ENCODE assay signal across 11 cellular contexts in the genomic region with DNA sequence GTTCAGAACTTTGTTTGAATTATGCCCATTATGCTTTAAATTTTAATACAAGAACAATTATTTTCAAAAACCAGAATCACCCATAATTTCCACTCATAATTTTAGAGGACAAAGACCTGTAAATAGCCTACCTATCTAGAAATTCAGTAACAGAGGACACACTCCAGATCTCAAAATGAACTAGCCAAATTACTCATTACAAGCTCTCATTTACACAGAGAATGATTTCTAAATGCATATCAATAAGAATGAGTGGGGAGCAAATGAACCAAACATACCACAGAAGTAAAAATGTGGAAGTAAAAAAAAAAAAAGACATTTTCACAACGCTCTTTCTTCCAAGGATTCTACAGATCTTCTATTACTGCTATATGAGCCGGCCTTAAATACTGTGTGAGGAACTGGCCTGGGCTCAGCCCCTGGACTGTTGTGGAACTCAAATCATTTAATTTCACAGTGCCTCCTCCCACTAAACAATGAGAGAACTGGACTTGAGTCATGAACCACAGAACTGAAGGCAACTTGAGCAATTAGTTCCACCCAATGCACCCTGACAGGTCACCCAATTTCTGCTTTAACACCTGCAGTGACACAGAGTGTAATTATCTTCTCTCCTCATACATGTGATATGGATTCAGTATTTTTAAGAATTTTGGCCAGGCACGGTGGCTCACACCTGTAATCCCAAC. TPM values are rescaled to one million over a fixed set of nuclear protein-coding genes. Genes with fewer than 3 reads are reported as not detected.
A peak's percentile ranks its signal among the peaks of the same experiment; 100 is the strongest.
DNase-seq lines count a peak whose midpoint lies in the region; ATAC-seq, FAIRE-seq and TF ChIP-seq lines count a peak whose summit lies in the region.
"Had no signal": no experiment of that assay in that cellular context is flagged by ENCODE, and none has a peak within 500 bp of the region (broad histone marks: within the 10 kb centered on the region; RNA-seq: fewer than 3 reads in every experiment).

No MANE protein-coding gene starts in this region.

- H3K79me2 ChIP-seq in HepG2 (ENCODE audit: insufficient read depth, low read length): peaks cover 84% of the 10 kb centered on the region

- H3K4me2 ChIP-seq in HepG2 (ENCODE audit: low read depth, low read length): no peak overlapping the region

- no peak overlapping the region for H2AFZ ChIP-seq in HepG2 (ENCODE audit: low read length)

- CTCF ChIA-PET in HepG2 (lab: Yijun Ruan, JAX; ENCODE audit: low intra/inter-chr PET ratio, low total read pairs): no interaction called here
- CTCF ChIA-PET in RWPE1 (lab: Yijun Ruan, JAX): no interaction called here

- ATAC-seq in right lobe of liver: peak; percentile 28 to 48 (median 42)
- ATAC-seq in HepG2: no peak
- ATAC-seq in HG02610 (IDR thresholded peaks at IDR 0.05; ENCODE audit: unreplicated experiment): no peak
- no peak for ATAC-seq in HG03378 (IDR thresholded peaks at IDR 0.05; ENCODE audit: unreplicated experiment)

- no peak for TF ChIP-seq POLR2A in right lobe of liver (IDR thresholded peaks at IDR 0.05)
- TF ChIP-seq POLR2A in HepG2 (IDR thresholded peaks at IDR 0.05; ENCODE audit: insufficient read depth in 1 of 2, low read depth in 2 of 2, low read length in 2 of 2): no peak
- no peak for TF ChIP-seq POLR2A in suprapubic skin (IDR thresholded peaks at IDR 0.05)

- no peak for TF ChIP-seq EP300 in HepG2 (IDR thresholded peaks at IDR 0.05; ENCODE audit: low read depth in 2 of 2, low read length in 2 of 2)
- TF ChIP-seq EP300 in HepG2 (CRISPR knock-in tag; IDR thresholded peaks at IDR 0.05; ENCODE audit: borderline replicate concordance): no peak
- TF ChIP-seq EP300 in suprapubic skin (IDR thresholded peaks at IDR 0.05): no peak

- intact Hi-C loops in right lobe of liver (cut with DNase I) (no loop called here), HepG2 (cut with micrococcal nuclease; ENCODE audit: unreplicated experiment) (no loop called here)

- H3K4me1 ChIP-seq in right lobe of liver (peaks cover 0 to 3% (median 0%) of the 10 kb centered on the region in 4 donors), HepG2 (ENCODE audit: insufficient read depth, low read length) (peaks cover 48% of the 10 kb centered on the region), suprapubic skin (peaks cover 30% of the 10 kb centered on the region)

- in situ Hi-C loops in HepG2 (cut with HindIII; ENCODE audit: extremely low pct_ligation_motif_present, low pct_unique_long_range_greater_than_20kb): no loop called here

- H3K9me3 ChIP-seq in right lobe of liver (no peaks in the 10 kb centered on the region), HepG2 (ENCODE audit: low read length) (no peaks in the 10 kb centered on the region), suprapubic skin (no peaks in the 10 kb centered on the region)

- H4K20me1 ChIP-seq in HepG2 (ENCODE audit: insufficient read depth, low read length): peaks cover 4% of the 10 kb centered on the region; the same call in 1 of the 2 replicates

- DNase-seq in right lobe of liver (no peak), HepG2 (ENCODE audit: low spot score) (no peak), RWPE1 (ENCODE audit: low spot score) (no peak), fibroblast of gingiva (ENCODE audit: low read depth) (peak; percentile 9), suprapubic skin (ENCODE audit: low spot score in 2 of 2) (no peak), NCI-H1694 treated with DMSO at 0.1 percent for 48 hours (lab: John Stamatoyannopoulos, UW) (no peak)
- DNase-seq: Calu3; central memory CD4-positive, alpha-beta T cell had no signal

- POLR2A ChIA-PET in HepG2 (lab: Yijun Ruan, JAX) (interaction anchor here (1.9 kb wide), 1 partner anchor 8 kb away, joined by 7 read pairs; a partner anchor contains a TSS), RWPE1 (lab: Yijun Ruan, JAX; ENCODE audit: low non-redundant PET) (no interaction called here)

- H3K4me3 ChIP-seq in right lobe of liver (no peak overlapping the region), HepG2 (replicated peaks in 1 of 3; ENCODE audit: insufficient read depth in 1 of 3, low read depth in 2 of 3, low read length in 3 of 3) (no peak overlapping the region), suprapubic skin (no peak overlapping the region)

- TF ChIP-seq CTCF in right lobe of liver (IDR thresholded peaks at IDR 0.05) (no peak), HepG2 (CRISPR knock-in tag; IDR thresholded peaks at IDR 0.05) (no peak), RWPE1 (conservative IDR thresholded peaks at IDR 0.05; ENCODE audit: low read depth) (no peak), suprapubic skin (IDR thresholded peaks at IDR 0.05) (no peak)

- H3K36me3 ChIP-seq in right lobe of liver: no peaks in the 10 kb centered on the region
- H3K36me3 ChIP-seq in HepG2 (replicated peaks in 1 of 2; ENCODE audit: control insufficient read depth in 1 of 2, insufficient read depth in 2 of 2, low read length in 2 of 2): no peaks in the 10 kb centered on the region
- H3K36me3 ChIP-seq in suprapubic skin: no peaks in the 10 kb centered on the region

- 77% methylated on average over 3 of the region's 3 CpGs for WGBS in right lobe of liver (ENCODE audit: insufficient coverage, low coverage, low lambda C conversion rate, missing lambda C conversion rate)
- 96% methylated on average over 3 of the region's 3 CpGs for WGBS in HepG2 (ENCODE audit: low lambda C conversion rate)
- 82% methylated on average over 3 of the region's 3 CpGs for WGBS in suprapubic skin

- H3K27me3 ChIP-seq in right lobe of liver: no peaks in the 10 kb centered on the region
- no peaks in the 10 kb centered on the region for H3K27me3 ChIP-seq in HepG2 (ENCODE audit: control insufficient read depth in 1 of 2, insufficient read depth in 2 of 2, low read length in 2 of 2)
- no peaks in the 10 kb centered on the region for H3K27me3 ChIP-seq in suprapubic skin

- no peak overlapping the region for H3K9ac ChIP-seq in HepG2 (ENCODE audit: insufficient read depth, low read depth, low read length)

- no peak for TF ChIP-seq RAD21 in HepG2 (CRISPR knock-in tag; IDR thresholded peaks at IDR 0.05)

- no peak for FAIRE-seq in HepG2 (lab: Jason Lieb, UNC)
- FAIRE-seq: TTC549 had no signal

- no TSS peak for BruUV-seq in HepG2 (replicated peaks; lab: Mats Ljungman, UMichigan)

- H3K27ac ChIP-seq in right lobe of liver: no peak overlapping the region
- H3K27ac ChIP-seq in HepG2 (ENCODE audit: extremely low read length, insufficient read depth, low read length): no peak overlapping the region
- peak overlapping the region; percentile 77 for H3K27ac ChIP-seq in RWPE1
- peak overlapping the region; percentile 18 for H3K27ac ChIP-seq in suprapubic skin

RNA-seq across cellular contexts. Expression of a gene that starts 8.0 kb away (rescaled TPM):
- 10 to 100 TPM in 5 of 6 experiments, 1 to 10 TPM in 1; 9.3 to 20.6 (median 16.3) TPM for total RNA-seq in right lobe of liver
- total RNA-seq in HepG2 (2016; rRNA removed; fragmentation: Illumina TruSeq; extraction: Trizol): 8.2 and 9.9 TPM in 2 replicates
- 10.0 and 14.3 TPM in 2 replicates for total RNA-seq in HepG2 (2016; cell fraction: cytosol; rRNA removed; fragmentation: Illumina TruSeq; extraction: Trizol; ENCODE audit: low read depth)
- total RNA-seq in HepG2 (2016; cell fraction: insoluble cytoplasmic fraction; rRNA removed; fragmentation: Illumina TruSeq; extraction: Trizol): 5.1 and 7.9 TPM in 2 replicates
- 4.8 and 7.5 TPM in 2 replicates for total RNA-seq in HepG2 (2016; cell fraction: membrane; rRNA removed; fragmentation: Illumina TruSeq; extraction: Trizol)
- total RNA-seq in HepG2 (2016; cell fraction: nucleus; rRNA removed; fragmentation: Illumina TruSeq; extraction: Trizol): 11.0 and 11.8 TPM in 2 replicates
- 2.4 TPM in 2 replicates for polyA plus RNA-seq in HepG2 (2011; rRNA removed)
- 2.0 and 2.1 TPM in 2 replicates for polyA plus RNA-seq in HepG2 (2011; cell fraction: cytosol; rRNA removed)
- 12.6 and 14.1 TPM in 2 replicates for polyA plus RNA-seq in HepG2 (2011; cell fraction: nucleus; rRNA removed)
- 5.7 and 10.2 TPM in 2 replicates for polyA plus RNA-seq in HepG2 (2012)
- 0.74 and 0.75 TPM in 2 replicates for polyA plus RNA-seq in HepG2 (2016; cell fraction: cytosol; fragmentation: Illumina TruSeq; extraction: Trizol; ENCODE audit: low read depth)
- polyA plus RNA-seq in HepG2 (2016; cell fraction: insoluble cytoplasmic fraction; fragmentation: Illumina TruSeq; extraction: Trizol; ENCODE audit: low read depth): 5.4 and 8.3 TPM in 2 replicates
- polyA plus RNA-seq in HepG2 (2016; cell fraction: membrane; fragmentation: Illumina TruSeq; extraction: Trizol; ENCODE audit: low read depth): 1.4 and 1.8 TPM in 2 replicates
- 13.8 and 15.2 TPM in 2 replicates for polyA plus RNA-seq in HepG2 (2016; cell fraction: nucleus; fragmentation: Illumina TruSeq; extraction: Trizol; ENCODE audit: insufficient read depth, low read depth)
- 19.1 and 29.6 TPM in 2 replicates for polyA minus RNA-seq in HepG2 (2011; rRNA and poly(A)+ RNA removed; ENCODE audit: low replicate concordance)
- 12.1 and 18.0 TPM in 2 replicates for polyA minus RNA-seq in HepG2 (2011; cell fraction: cytosol; rRNA and poly(A)+ RNA removed)
- polyA minus RNA-seq in HepG2 (2011; cell fraction: nucleus; rRNA and poly(A)+ RNA removed): 24.1 and 32.1 TPM in 2 replicates
- 100 to 1,000 TPM in 1 of 4 donors, 10 to 100 TPM in 3; 81.6 to 109 (median 94.5) TPM for total RNA-seq in suprapubic skin

RNA-seq across cellular contexts. Expression of a gene that starts 50.8 kb away (rescaled TPM):
- total RNA-seq in right lobe of liver (1 to 10 TPM; 1.1 to 3.7 (median 1.9) TPM), HepG2 (2016; rRNA removed; fragmentation: Illumina TruSeq; extraction: Trizol) (0.28 and 0.40 TPM in 2 replicates), suprapubic skin (1 to 10 TPM in 1 of 4 donors, under 1 TPM in 2, not detected in 1; 0.64 to 2.1 (median 0.81) TPM)
- 0.09 and 0.20 TPM in 2 replicates for total RNA-seq in HepG2 (2016; cell fraction: cytosol; rRNA removed; fragmentation: Illumina TruSeq; extraction: Trizol; ENCODE audit: low read depth)
- total RNA-seq in HepG2 (2016; cell fraction: insoluble cytoplasmic fraction; rRNA removed; fragmentation: Illumina TruSeq; extraction: Trizol): 0.25 and 0.35 TPM in 2 replicates
- total RNA-seq in HepG2 (2016; cell fraction: membrane; rRNA removed; fragmentation: Illumina TruSeq; extraction: Trizol): 0.31 and 0.41 TPM in 2 replicates
- total RNA-seq in HepG2 (2016; cell fraction: nucleus; rRNA removed; fragmentation: Illumina TruSeq; extraction: Trizol): 0.28 and 0.34 TPM in 2 replicates
- 0.42 and 0.83 TPM in 2 replicates for polyA plus RNA-seq in HepG2 (2011; rRNA removed)
- polyA plus RNA-seq in HepG2 (2011; cell fraction: cytosol; rRNA removed): 0.38 and 0.42 TPM in 2 replicates
- polyA plus RNA-seq in HepG2 (2011; cell fraction: nucleus; rRNA removed): 0.08 and 0.24 TPM in 2 replicates
- 0.21 and 0.59 TPM in 2 replicates for polyA plus RNA-seq in HepG2 (2012)
- polyA plus RNA-seq in HepG2 (2016; cell fraction: cytosol; fragmentation: Illumina TruSeq; extraction: Trizol; ENCODE audit: low read depth): 0.16 and 0.25 TPM in 2 replicates
- 0.35 and 0.46 TPM in 2 replicates for polyA plus RNA-seq in HepG2 (2016; cell fraction: insoluble cytoplasmic fraction; fragmentation: Illumina TruSeq; extraction: Trizol; ENCODE audit: low read depth)
- 0.16 and 0.31 TPM in 2 replicates for polyA plus RNA-seq in HepG2 (2016; cell fraction: membrane; fragmentation: Illumina TruSeq; extraction: Trizol; ENCODE audit: low read depth)
- 0.25 TPM in 1 of 2 replicates, not detected in the other for polyA plus RNA-seq in HepG2 (2016; cell fraction: nucleus; fragmentation: Illumina TruSeq; extraction: Trizol; ENCODE audit: insufficient read depth, low read depth)
- 2.8 TPM in 1 of 2 replicates, not detected in the other for polyA minus RNA-seq in HepG2 (2011; rRNA and poly(A)+ RNA removed; ENCODE audit: low replicate concordance)
- not detected in 2 replicates for polyA minus RNA-seq in HepG2 (2011; cell fraction: cytosol; rRNA and poly(A)+ RNA removed)
- not detected in 2 replicates for polyA minus RNA-seq in HepG2 (2011; cell fraction: nucleus; rRNA and poly(A)+ RNA removed)
- total RNA-seq: Calu3 had no signal

Comparison
In these comparisons a context has a peak if more than half of its experiments do, and no peak if none do; other contexts are left out.
1. ATAC-seq: peak in right lobe of liver (4 of 4); none in HepG2 (single experiment), HG02610 (single experiment) and HG03378 (single experiment).
2. H3K27ac ChIP-seq: peak in RWPE1 (single experiment) and suprapubic skin (single experiment); none in right lobe of liver (0 of 3) and HepG2 (single experiment).